Comparison of ENCODE assay signal across 9 cellular contexts in the genomic region with DNA sequence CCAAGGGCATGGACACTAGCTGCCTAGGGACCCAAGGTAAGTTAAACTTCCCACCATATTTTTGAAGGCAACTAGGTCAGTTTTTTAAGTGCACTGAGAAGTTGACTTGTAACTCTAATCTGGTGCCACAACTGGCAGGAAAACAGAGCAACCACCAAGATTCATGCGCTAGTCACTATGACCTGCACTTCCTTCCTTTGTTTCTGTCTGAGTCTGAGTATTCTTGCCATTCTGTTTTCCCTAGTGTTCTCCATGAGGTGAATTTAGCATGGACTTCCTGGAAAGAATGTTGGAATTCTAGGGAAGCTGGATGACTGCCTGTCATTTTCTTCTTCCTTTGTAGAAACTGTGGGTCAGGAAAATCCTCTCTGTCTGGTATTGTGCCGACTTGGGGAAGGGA.
"Had no signal": no experiment of that assay in that cellular context is flagged by ENCODE, and none has a peak within 500 bp of the region (broad histone marks: within the 10 kb centered on the region; RNA-seq: fewer than 3 reads in every experiment).

No MANE protein-coding gene starts in this region.

- H3K36me3 Mint-ChIP-seq: IgD-negative memory B cell had no signal

- H3K27ac ChIP-seq: GM23248 had no signal

- H3K36me3 ChIP-seq: HAP-1 had no signal

- H3K9ac ChIP-seq: GM23248 had no signal

- H3K27ac Mint-ChIP-seq: HFFc6 had no signal

- H2AFZ ChIP-seq: GM23248 had no signal

- H3K4me1 ChIP-seq: HAP-1 had no signal

- H3K4me3 ChIP-seq: GM23248, HAP-1 had no signal

- FAIRE-seq: HepG2 had no signal

- H3K9me3 ChIP-seq: HAP-1 had no signal

- ATAC-seq: HCT116, HepG2 had no signal

- DNase-seq: GM23248, GOT3, H7, HFFc6, KBM-7 had no signal
